ENCODE assay signal across 33 cellular contexts in genomic region chr16:59991171-59991570, GRCh38.
A peak's percentile ranks its signal among the peaks of the same experiment; 100 is the strongest.
DNase-seq lines count a peak whose midpoint lies in the region; ATAC-seq, FAIRE-seq and TF ChIP-seq lines count a peak whose summit lies in the region.
"Had no signal": no experiment of that assay in that cellular context is flagged by ENCODE, and none has a peak within 500 bp of the region (broad histone marks: within the 10 kb centered on the region; RNA-seq: fewer than 3 reads in every experiment).

No MANE protein-coding gene starts in this region.

- H3K9me3 ChIP-seq in HepG2 (ENCODE audit: low read length) (peaks cover 87% of the 10 kb centered on the region), right lobe of liver (no peaks in the 10 kb centered on the region), A549 (peaks cover 10% of the 10 kb centered on the region), HEK293 (ENCODE audit: control insufficient read depth, insufficient read depth, low read depth, low read length) (no peaks in the 10 kb centered on the region)

- H3K4me3 ChIP-seq in HepG2 (replicated peaks in 1 of 3; ENCODE audit: insufficient read depth in 1 of 3, low read depth in 2 of 3, low read length in 3 of 3) (no peak overlapping the region), right lobe of liver (no peak overlapping the region), A549 (no peak overlapping the region), HEK293 (ENCODE audit: low read depth, low read length) (no peak overlapping the region)
- H3K4me3 ChIP-seq: BLaER1; BLaER1 treated with 17β-estradiol and CSF1 and Interleukin-3, amounts not matched to agents 10 nM and 100 nM had no signal

- H3K4me1 ChIP-seq in HepG2 (ENCODE audit: insufficient read depth, low read length) = no peaks in the 10 kb centered on the region
- no peaks in the 10 kb centered on the region for H3K4me1 ChIP-seq in right lobe of liver
- no peaks in the 10 kb centered on the region for H3K4me1 ChIP-seq in A549
- no peaks in the 10 kb centered on the region for H3K4me1 ChIP-seq in HEK293 (ENCODE audit: control insufficient read depth, insufficient read depth, low read length)
- H3K4me1 ChIP-seq: BE2C; BLaER1; BLaER1 treated with 17β-estradiol and CSF1 and Interleukin-3, amounts not matched to agents 10 nM and 100 nM; Caco-2 had no signal

- no peak overlapping the region for H3K9ac ChIP-seq in HepG2 (ENCODE audit: insufficient read depth, low read depth, low read length)
- H3K9ac ChIP-seq: BLaER1; BLaER1 treated with 17β-estradiol and CSF1 and Interleukin-3, amounts not matched to agents 10 nM and 100 nM had no signal

- H3K36me3 ChIP-seq in HepG2 (replicated peaks in 1 of 2; ENCODE audit: control insufficient read depth in 1 of 2, insufficient read depth in 2 of 2, low read length in 2 of 2) (no peaks in the 10 kb centered on the region), right lobe of liver (no peaks in the 10 kb centered on the region), HEK293 (ENCODE audit: control insufficient read depth in 2 of 2, insufficient read depth in 1 of 2, low read length in 2 of 2) (no peaks in the 10 kb centered on the region)
- H3K36me3 ChIP-seq: BE2C; BLaER1; BLaER1 treated with 17β-estradiol and CSF1 and Interleukin-3, amounts not matched to agents 10 nM and 100 nM had no signal

- no peaks in the 10 kb centered on the region for H4K20me1 ChIP-seq in HepG2 (ENCODE audit: insufficient read depth, low read length)
- H4K20me1 ChIP-seq: BLaER1; BLaER1 treated with 17β-estradiol and CSF1 and Interleukin-3, amounts not matched to agents 10 nM and 100 nM had no signal

- H3K27me3 ChIP-seq in HepG2 (ENCODE audit: control insufficient read depth in 1 of 2, insufficient read depth in 2 of 2, low read length in 2 of 2) (no peaks in the 10 kb centered on the region), right lobe of liver (no peaks in the 10 kb centered on the region)
- H3K27me3 ChIP-seq: BE2C; BLaER1; BLaER1 treated with 17β-estradiol and CSF1 and Interleukin-3, amounts not matched to agents 10 nM and 100 nM had no signal

- H3K79me2 ChIP-seq in HepG2 (ENCODE audit: insufficient read depth, low read length) = no peaks in the 10 kb centered on the region

- POLR2A ChIA-PET in HepG2 (lab: Yijun Ruan, JAX) (no interaction called here), A549 (lab: Yijun Ruan, JAX) (no interaction called here), HEK293 (lab: Yijun Ruan, JAX) (no interaction called here)

- ATAC-seq in HepG2 (no peak), right lobe of liver (no peak), A549 (no peak), GM19035 (IDR thresholded peaks at IDR 0.05; ENCODE audit: unreplicated experiment) (no peak), sciatic nerve (no peak)
- ATAC-seq: CD8-positive, alpha-beta T cell had no signal

- H2AFZ ChIP-seq in HepG2 (ENCODE audit: low read length) = no peak overlapping the region

- BruUV-seq in HepG2 (replicated peaks; lab: Mats Ljungman, UMichigan) = no TSS peak

- TF ChIP-seq POLR2A in HepG2 (IDR thresholded peaks at IDR 0.05; ENCODE audit: insufficient read depth in 1 of 2, low read depth in 2 of 2, low read length in 2 of 2) (no peak), right lobe of liver (IDR thresholded peaks at IDR 0.05) (no peak), A549 (IDR thresholded peaks at IDR 0.05; ENCODE audit: low read length) (no peak)

- CTCF ChIA-PET in HepG2 (lab: Yijun Ruan, JAX; ENCODE audit: low intra/inter-chr PET ratio, low total read pairs) (no interaction called here), A549 (lab: Yijun Ruan, JAX) (no interaction called here), HEK293 (lab: Yijun Ruan, JAX) (no interaction called here)

- TF ChIP-seq EP300 in HepG2 (IDR thresholded peaks at IDR 0.05; ENCODE audit: low read depth in 2 of 2, low read length in 2 of 2) = no peak
- no peak for TF ChIP-seq EP300 in HepG2 (CRISPR knock-in tag; IDR thresholded peaks at IDR 0.05; ENCODE audit: borderline replicate concordance)
- TF ChIP-seq EP300 in A549 (IDR thresholded peaks at IDR 0.05) = no peak

- DNase-seq in HepG2 (ENCODE audit: low spot score) (no peak), right lobe of liver (no peak), A549 (ENCODE audit: low read depth in 1 of 2, low spot score in 1 of 2) (no peak), frontal cortex (ENCODE audit: low spot score in 2 of 2) (no peak), HCEC 1CT (no peak), sciatic nerve (ENCODE audit: low spot score) (no peak)
- DNase-seq: 8988T; ACHN; AML-193; BE2C; C1 segment of cervical spinal cord; Caco-2; Calu3; CD4-positive, alpha-beta memory T cell; CD4-positive, alpha-beta T cell; CD4-positive, CD25-positive, alpha-beta regulatory T cell; CD8-positive, alpha-beta memory T cell; CD8-positive, alpha-beta T cell; COR-L47; DMS 273 treated with DMSO at 0.1 percent for 48 hours; DMS153; DMS53; DMS79; DMS79 treated with DMSO at 0.1 percent for 48 hours; DND-41; EL had no signal

- no peak for TF ChIP-seq RAD21 in HepG2 (CRISPR knock-in tag; IDR thresholded peaks at IDR 0.05)
- no peak for TF ChIP-seq RAD21 in A549 (conservative IDR thresholded peaks at IDR 0.05 in 1 of 2, IDR thresholded peaks at IDR 0.05 in 1 of 2)

- intact Hi-C loops in HepG2 (cut with micrococcal nuclease; ENCODE audit: unreplicated experiment) (loop anchor here (1.0 kb wide), 1 partner anchor 29 kb away; no protein-coding TSS in a partner anchor), right lobe of liver (cut with DNase I) (no loop called here), sciatic nerve (cut with DNase I) (no loop called here)

- WGBS in HepG2 (ENCODE audit: low lambda C conversion rate) = 5% methylated on average over 2 of the region's 2 CpGs
- 38% methylated on average over 2 of the region's 2 CpGs for WGBS in right lobe of liver (ENCODE audit: insufficient coverage, low coverage, low lambda C conversion rate, missing lambda C conversion rate)
- 44% methylated on average over 2 of the region's 2 CpGs for WGBS in A549 (ENCODE audit: missing lambda C conversion rate)

- FAIRE-seq in HepG2 (lab: Jason Lieb, UNC) = no peak
- peak; percentile 23 for FAIRE-seq in A549 (lab: Jason Lieb, UNC)
- FAIRE-seq in frontal cortex (lab: Jason Lieb, UNC) = peak; percentile 23
- FAIRE-seq: D721Med had no signal

- TF ChIP-seq CTCF in HepG2 (CRISPR knock-in tag; IDR thresholded peaks at IDR 0.05) = no peak
- no peak for TF ChIP-seq CTCF in right lobe of liver (IDR thresholded peaks at IDR 0.05)
- TF ChIP-seq CTCF in A549 (IDR thresholded peaks at IDR 0.05) = no peak
- TF ChIP-seq CTCF in HEK293 (tag by site-specific recombination; IDR thresholded peaks at IDR 0.05) = no peak

- in situ Hi-C loops in HepG2 (cut with HindIII; ENCODE audit: extremely low pct_ligation_motif_present, low pct_unique_long_range_greater_than_20kb) = no loop called here

- H3K4me2 ChIP-seq in HepG2 (ENCODE audit: low read depth, low read length) (no peak overlapping the region), A549 (no peak overlapping the region)
- H3K4me2 ChIP-seq: BLaER1; BLaER1 treated with 17β-estradiol and CSF1 and Interleukin-3, amounts not matched to agents 10 nM and 100 nM had no signal

- H3K27ac ChIP-seq in HepG2 (ENCODE audit: extremely low read length, insufficient read depth, low read length) (no peak overlapping the region), right lobe of liver (no peak overlapping the region), A549 (no peak overlapping the region), HEK293 (ENCODE audit: extremely low read depth, low read depth, low read length) (no peak overlapping the region)
- H3K27ac ChIP-seq: 22Rv1; BLaER1; BLaER1 treated with 17β-estradiol and CSF1 and Interleukin-3, amounts not matched to agents 10 nM and 100 nM; C4-2B had no signal

TF ChIP-seq in A549, 52 proteins besides CTCF, POLR2A, EP300 and RAD21:
- TF ChIP-seq CHD2 (IDR thresholded peaks at IDR 0.05; ENCODE audit: low read length, partially characterized antibody) = no peak
TF ChIP-seq in A549: peak in this region for 0.

TF ChIP-seq in HEK293, 187 proteins besides CTCF, POLR2A, EP300 and RAD21:
- peak; percentile 46; the same call in 1 of the 2 replicates for TF ChIP-seq ATF2 (tag by site-specific recombination; IDR thresholded peaks at IDR 0.05; ENCODE audit: low read depth)
- TF ChIP-seq ZNF354C (tag by site-specific recombination; IDR thresholded peaks at IDR 0.05; ENCODE audit: borderline replicate concordance, low read depth) = no peak
- TF ChIP-seq SP2 (tag by site-specific recombination; IDR thresholded peaks at IDR 0.05) = no peak
- TF ChIP-seq ZNF596 (tag by site-specific recombination; IDR thresholded peaks at IDR 0.05) = no peak

Comparison
In these comparisons a context has a peak if more than half of its experiments do, and no peak if none do; other contexts are left out.
1. Of the 63 proteins assayed by ChIP-seq in both HepG2 and HEK293: peak only in HepG2: none; only in HEK293: ATF2; in both: none; in neither: 62.